In the genomic region with DNA sequence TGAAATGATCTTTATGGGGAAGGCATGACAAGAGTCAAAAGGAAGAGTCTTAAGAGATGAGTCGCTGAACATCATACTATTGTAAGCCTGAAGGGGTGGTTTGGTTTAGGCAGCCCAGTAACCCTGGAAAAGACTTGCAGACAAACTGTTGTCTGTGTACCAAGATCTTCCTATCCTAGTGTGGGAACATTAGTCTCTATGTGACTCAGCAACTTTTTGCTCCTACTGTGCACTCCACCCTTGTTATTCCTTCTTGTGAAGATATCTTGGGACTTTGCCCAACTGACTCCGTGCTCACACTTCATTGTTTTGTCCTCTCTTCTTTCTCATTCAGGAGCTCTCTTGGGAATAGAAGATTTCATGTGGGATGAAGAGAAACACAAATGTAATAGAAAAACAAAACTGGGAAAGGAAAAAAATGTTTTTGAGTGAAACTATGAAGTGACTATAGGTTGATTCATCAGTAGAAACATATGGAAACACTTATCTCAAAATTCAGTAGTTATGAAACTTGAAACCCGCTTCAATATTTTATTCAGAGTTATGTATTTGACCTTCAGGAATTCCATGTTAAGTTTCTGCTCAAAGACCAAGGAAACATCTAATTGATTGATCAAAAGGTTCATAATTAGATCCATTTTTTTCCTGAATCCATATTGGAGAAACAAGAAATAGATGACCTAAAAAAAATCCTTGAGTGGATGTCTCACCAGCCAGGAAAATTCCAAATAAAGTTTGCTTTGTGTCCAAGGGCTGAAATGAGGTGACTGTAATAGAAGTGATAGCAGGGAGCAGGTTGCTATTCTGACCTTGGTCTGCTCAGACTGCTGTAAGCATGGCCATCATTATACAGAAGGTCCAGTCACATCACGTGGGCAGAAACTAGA, we compare ENCODE assay signal across 8 cellular contexts.
DNase-seq lines count a peak whose midpoint lies in the region; ATAC-seq and TF ChIP-seq lines count a peak whose summit lies in the region.

No MANE protein-coding gene starts in this region.

- ATAC-seq in left lobe of liver (peak; percentile 37), GM21529 (IDR thresholded peaks at IDR 0.05; ENCODE audit: unreplicated experiment) (no peak)

- H3K9me3 Mint-ChIP-seq in HFFc6 = no peaks in the 10 kb centered on the region

- H3K27ac Mint-ChIP-seq in HFFc6 = peak overlapping the region; percentile 96

- H3K4me3 ChIP-seq in AG04449 (ENCODE audit: low read depth, low read length) = no peak overlapping the region

- TF ChIP-seq CTCF in AG04449 (IDR thresholded peaks at IDR 0.05; ENCODE audit: insufficient read depth, low read length, missing control alignments) = no peak
- no peak for TF ChIP-seq CTCF in HFFc6 (IDR thresholded peaks at IDR 0.05)

- DNase-seq in AG04449 (ENCODE audit: low read depth, low spot score) (peak; percentile 99), HFFc6 (peak; percentile 94), amniotic stem cell (lab: John Stamatoyannopoulos, UW) (peak; percentile 80), left lobe of liver (ENCODE audit: low spot score) (no peak), RPMI8226 (no peak), NCI-H1092 treated with DMSO at 0.1 percent for 48 hours (lab: John Stamatoyannopoulos, UW) (no peak)
- DNase-seq in stimulated activated naive CD4-positive, alpha-beta T cell (lab: John Stamatoyannopoulos, UW) = no peak

- H3K27me3 Mint-ChIP-seq in HFFc6 (ENCODE audit: insufficient read depth) = peaks cover 2% of the 10 kb centered on the region; the same call in 1 of the 2 replicates

- H3K4me3 Mint-ChIP-seq in HFFc6 = peak overlapping the region; percentile 68

- POLR2A ChIA-PET in AG04449 (lab: Yijun Ruan, JAX) = interaction anchor here (1.0 to 1.4 kb wide), 3 partner anchors 16 to 67 kb away, joined by 3 to 12 read pairs (median 3); partner anchors contain the start of gene BTG1

- H3K36me3 Mint-ChIP-seq in HFFc6 (ENCODE audit: low read depth) = no peaks in the 10 kb centered on the region

- CTCF ChIA-PET in AG04449 (lab: Yijun Ruan, JAX) = interaction anchor here (1.0 to 1.9 kb wide), 3 partner anchors 63 to 696 kb away, joined by 3 to 6 read pairs (median 5); no protein-coding TSS in a partner anchor

- H3K4me1 Mint-ChIP-seq in HFFc6 (ENCODE audit: low read depth) = peaks cover 85% of the 10 kb centered on the region

Comparison
In these comparisons a context has a peak if more than half of its experiments do, and no peak if none do; other contexts are left out.
1. DNase-seq: peak in AG04449 (single experiment), HFFc6 (single experiment) and amniotic stem cell (single experiment); none in left lobe of liver (single experiment), stimulated activated naive CD4-positive, alpha-beta T cell (0 of 6), RPMI8226 (single experiment) and NCI-H1092 treated with DMSO at 0.1 percent for 48 hours (single experiment).